8 cellular contexts compared by ENCODE assay signal in genomic region chr16:680625-680945, GRCh38. TPM values are rescaled to one million over a fixed set of nuclear protein-coding genes. Genes with fewer than 3 reads are reported as not detected.
DNase-seq lines count a peak whose midpoint lies in the region; ATAC-seq and TF ChIP-seq lines count a peak whose summit lies in the region.

No MANE protein-coding gene starts in this region.

- DNase-seq in AG10803 (ENCODE audit: low read depth), result no peak
- DNase-seq in choroid plexus epithelial cell (ENCODE audit: low read depth), result no peak
- no peak for DNase-seq in naive thymus-derived CD4-positive, alpha-beta T cell
- DNase-seq in GM10248 (ENCODE audit: extremely low spot score), result no peak
- DNase-seq in hepatic stellate cell (ENCODE audit: low spot score), result no peak
- no peak for DNase-seq in NCI-H1092 treated with DMSO at 0.1 percent for 48 hours (lab: John Stamatoyannopoulos, UW)

- peaks cover 0 to 9% (median 0%) of the 10 kb centered on the region in 5 donors for H3K36me3 Mint-ChIP-seq in naive thymus-derived CD4-positive, alpha-beta T cell

- no peak overlapping the region for H3K27ac ChIP-seq in HUES6 (ENCODE audit: low read depth, low read length)
- H3K27ac ChIP-seq in naive thymus-derived CD4-positive, alpha-beta T cell (ENCODE audit: low read depth, low read length), result peak overlapping the region; percentile 79

- peaks cover 25% of the 10 kb centered on the region for H3K36me3 ChIP-seq in HUES6 (ENCODE audit: control insufficient read depth, insufficient read depth, low read length)
- peaks cover 0 to 24% (median 12%) of the 10 kb centered on the region in 3 experiments for H3K36me3 ChIP-seq in naive thymus-derived CD4-positive, alpha-beta T cell (ENCODE audit: control insufficient read depth in 2 of 3, insufficient read depth in 3 of 3, low read length in 3 of 3)

- POLR2A ChIA-PET in naive thymus-derived CD4-positive, alpha-beta T cell (lab: Charles Lee), result interaction anchor here (0.8 to 3.8 kb wide), 10 partner anchors 9 to 112 kb away, joined by 3 to 34 read pairs (median 5); partner anchors contain the start of genes METTL26, RHOT2 and WDR24
- POLR2A ChIA-PET in GM10248 (lab: Yijun Ruan, JAX), result interaction anchor here (0.7 to 1.2 kb wide), 3 partner anchors 13 to 1475 kb away, joined by 3 to 7 read pairs (median 4); partner anchors contain the start of genes RHOT2 and TRAF7

- TF ChIP-seq CTCF in AG10803 (conservative IDR thresholded peaks at IDR 0.05; ENCODE audit: low read length) (no peak), choroid plexus epithelial cell (conservative IDR thresholded peaks at IDR 0.05; ENCODE audit: low read depth, low read length) (no peak), GM10248 (IDR thresholded peaks at IDR 0.05; ENCODE audit: control extremely low read depth, extremely low read depth, low read depth, missing control alignments) (no peak)

- peak overlapping the region in 4 of 9 donors; percentile 16 to 81 (median 40) for H3K27ac Mint-ChIP-seq in naive thymus-derived CD4-positive, alpha-beta T cell

- H3K4me3 Mint-ChIP-seq in naive thymus-derived CD4-positive, alpha-beta T cell, result peak overlapping the region; percentile 64 to 86 (median 80)

- CTCF ChIA-PET in naive thymus-derived CD4-positive, alpha-beta T cell (lab: Charles Lee), result no interaction called here
- CTCF ChIA-PET in GM10248 (lab: Yijun Ruan, JAX), result interaction anchor here (1.0 to 4.6 kb wide), 7 partner anchors 9 to 105 kb away, joined by 3 to 28 read pairs (median 4); partner anchors contain the start of genes RHOT2 and WDR90

- intact Hi-C loops in naive thymus-derived CD4-positive, alpha-beta T cell (cut with micrococcal nuclease), result loop anchor here (1.0 to 5.0 kb wide), 6 partner anchors 10 to 1284 kb away; partner anchors contain the start of genes FAM234A (in 1 of the 2), LMF1 (in 1 of the 2), RPS2 (in 1 of the 2) and UQCC4 (in 1 of the 2)

- no peaks in the 10 kb centered on the region for H3K9me3 Mint-ChIP-seq in naive thymus-derived CD4-positive, alpha-beta T cell

- H3K4me1 Mint-ChIP-seq in naive thymus-derived CD4-positive, alpha-beta T cell, result peaks cover 10 to 33% (median 18%) of the 10 kb centered on the region in 7 donors

- H3K27me3 ChIP-seq in HUES6 (ENCODE audit: control insufficient read depth, insufficient read depth, low read length), result no peaks in the 10 kb centered on the region
- no peaks in the 10 kb centered on the region for H3K27me3 ChIP-seq in naive thymus-derived CD4-positive, alpha-beta T cell (ENCODE audit: control insufficient read depth in 2 of 2, insufficient read depth in 2 of 2, low read length in 2 of 2)

- peaks cover 37% of the 10 kb centered on the region for H3K4me1 ChIP-seq in HUES6 (ENCODE audit: control insufficient read depth, insufficient read depth, low read length)
- H3K4me1 ChIP-seq in naive thymus-derived CD4-positive, alpha-beta T cell (ENCODE audit: control insufficient read depth in 2 of 2, insufficient read depth in 2 of 2, low read length in 2 of 2), result peaks cover 9 to 25% of the 10 kb centered on the region in 2 donors

- peak overlapping the region; percentile 86 for H3K9ac ChIP-seq in HUES6 (ENCODE audit: low read length)

- H3K9me3 ChIP-seq in HUES6 (ENCODE audit: control insufficient read depth, insufficient read depth, low read depth, low read length), result no peaks in the 10 kb centered on the region
- H3K9me3 ChIP-seq in naive thymus-derived CD4-positive, alpha-beta T cell (ENCODE audit: control insufficient read depth in 2 of 3, low read length in 3 of 3), result no peaks in the 10 kb centered on the region

- H3K4me3 ChIP-seq in AG10803 (ENCODE audit: low read length) (peak overlapping the region; percentile 76), HUES6 (ENCODE audit: low read depth, low read length) (peak overlapping the region; percentile 86), choroid plexus epithelial cell (ENCODE audit: low read depth, low read length) (peak overlapping the region; percentile 82)
- H3K4me3 ChIP-seq in naive thymus-derived CD4-positive, alpha-beta T cell (ENCODE audit: low read length), result peak overlapping the region; percentile 71

- ATAC-seq in naive thymus-derived CD4-positive, alpha-beta T cell, result no peak
- ATAC-seq in HG03196 (IDR thresholded peaks at IDR 0.05; ENCODE audit: unreplicated experiment), result no peak

- no peaks in the 10 kb centered on the region for H3K27me3 Mint-ChIP-seq in naive thymus-derived CD4-positive, alpha-beta T cell

RNA-seq across cellular contexts. Expression of gene STUB1, which starts 0.4 kb away (rescaled TPM):
- 100 to 1,000 TPM in 1 of 5 experiments, 10 to 100 TPM in 4; 68.6 to 105 (median 77.4) TPM for total RNA-seq in naive thymus-derived CD4-positive, alpha-beta T cell
- 100 to 1,000 TPM; 132 to 159 TPM for polyA plus RNA-seq in naive thymus-derived CD4-positive, alpha-beta T cell

RNA-seq across cellular contexts. Expression of gene JMJD8, which starts 3.5 kb away (rescaled TPM):
- total RNA-seq in naive thymus-derived CD4-positive, alpha-beta T cell, result 10 to 100 TPM; 26.8 to 48.1 (median 37.2) TPM
- polyA plus RNA-seq in naive thymus-derived CD4-positive, alpha-beta T cell, result 10 to 100 TPM; 43.2 to 62.1 TPM

RNA-seq across cellular contexts. Expression of gene RHBDL1, which starts 5.1 kb away (rescaled TPM):
- 1 to 10 TPM in 4 of 5 experiments, under 1 TPM in 1; 0.65 to 3.1 (median 1.6) TPM for total RNA-seq in naive thymus-derived CD4-positive, alpha-beta T cell
- polyA plus RNA-seq in naive thymus-derived CD4-positive, alpha-beta T cell, result not detected

RNA-seq across cellular contexts. Expression of gene WDR24, which starts 9.6 kb away (rescaled TPM):
- total RNA-seq in naive thymus-derived CD4-positive, alpha-beta T cell, result 10 to 100 TPM; 13.3 to 19.4 (median 16.5) TPM
- polyA plus RNA-seq in naive thymus-derived CD4-positive, alpha-beta T cell, result 10 to 100 TPM; 10.6 to 21.2 TPM

RNA-seq across cellular contexts. Expression of gene RHOT2, which starts 12.7 kb away (rescaled TPM):
- total RNA-seq in naive thymus-derived CD4-positive, alpha-beta T cell, result 100 to 1,000 TPM; 145 to 232 (median 186) TPM
- polyA plus RNA-seq in naive thymus-derived CD4-positive, alpha-beta T cell, result 10 to 100 TPM; 32.7 to 56.7 TPM
